40 cellular contexts compared by ENCODE assay signal in genomic region chr13:19169496-19169895, GRCh38. TPM values are rescaled to one million over a fixed set of nuclear protein-coding genes. Genes with fewer than 3 reads are reported as not detected.
"Had no signal": no experiment of that assay in that cellular context is flagged by ENCODE, and none has a peak within 500 bp of the region (broad histone marks: within the 10 kb centered on the region; RNA-seq: fewer than 3 reads in every experiment).

No MANE protein-coding gene starts in this region.

- FAIRE-seq: astrocyte, bronchial epithelial cell had no signal

- H3K4me3 ChIP-seq: adrenal gland, ascending aorta, body of pancreas, breast epithelium, cardiac muscle cell had no signal

- H3K27ac ChIP-seq: adrenal gland, ascending aorta, body of pancreas, brain microvascular endothelial cell, breast epithelium, cardiac muscle cell had no signal

- DNase-seq: activated effector memory CD4-positive, alpha-beta T cell treated with anti-CD3 and anti-CD28 coated beads, Interleukin-2, amount 50 U/mL, for 16 hours; activated effector memory CD4-positive, alpha-beta T cell treated with Interleukin-2 at 50 U/mL for 16 hours; activated gamma-delta T cell; activated gamma-delta T cell treated with Interleukin-2 at 50 U/mL for 16 hours; activated naive CD4-positive, alpha-beta T cell; activated naive CD4-positive, alpha-beta T cell treated with anti-CD3 and anti-CD28 coated beads for 36 hours; activated naive CD4-positive, alpha-beta T cell treated with anti-CD3 and anti-CD28 coated beads, Interleukin-2, amount 10 ng/mL, durations not matched to agents 7 days and 5 days; activated naive CD4-positive, alpha-beta T cell treated with anti-CD3 and anti-CD28 coated beads, Interleukin-2, amount 50 U/mL, for 16 hours; activated naive CD4-positive, alpha-beta T cell treated with Interleukin-2 at 50 U/mL for 16 hours; activated naive CD8-positive, alpha-beta T cell treated with anti-CD3 and anti-CD28 coated beads for 36 hours; activated naive CD8-positive, alpha-beta T cell treated with anti-CD3 and anti-CD28 coated beads, Interleukin-2, amount 10 ng/mL, durations not matched to agents 7 days and 5 days; activated naive CD8-positive, alpha-beta T cell treated with anti-CD3 and anti-CD28 coated beads, Interleukin-2, amount 50 U/mL, for 24 hours; activated T-cell treated with anti-CD3 and anti-CD28 coated beads, Interleukin-2, amount 50 U/mL, for 1 hour; activated T-cell treated with anti-CD3 and anti-CD28 coated beads, Interleukin-2, amount 50 U/mL, for 24 hours; activated T-cell treated with anti-CD3 and anti-CD28 coated beads, Interleukin-2, amount 50 U/mL, for 4 hours; activated T-cell treated with anti-CD3 and anti-CD28 coated beads, Interleukin-2, amount 50 U/mL, for 48 hours; activated T-cell treated with anti-CD3 and anti-CD28 coated beads, Interleukin-2, amount 50 U/mL, for 72 hours; adrenal gland; amniotic stem cell; amygdala; anterior cingulate cortex; body of pancreas; brain microvascular endothelial cell; caudate nucleus; central memory CD4-positive, alpha-beta T cell; cerebellar nuclear complex had no signal

- H3K9me3 ChIP-seq: adrenal gland, ascending aorta, body of pancreas, breast epithelium had no signal

- H3K4me1 ChIP-seq: adrenal gland, ascending aorta, body of pancreas, breast epithelium had no signal

- ATAC-seq: activated naive CD4-positive, alpha-beta T cell treated with anti-CD3 and anti-CD28 coated beads, Interleukin-2, amount 50 U/mL, for 72 hours; activated naive CD8-positive, alpha-beta T cell treated with anti-CD3 and anti-CD28 coated beads, Interleukin-2, amount 50 U/mL, for 24 hours; activated T-cell treated with anti-CD3 and anti-CD28 coated beads, Interleukin-2, amount 50 U/mL, for 4 hours; activated T-helper 17 cell treated with anti-CD3 and anti-CD28 coated beads, Interleukin-2, amount 50 U/mL, for 72 hours; body of pancreas had no signal

- H3K36me3 ChIP-seq: adrenal gland, ascending aorta, brain microvascular endothelial cell, breast epithelium, cardiac muscle cell had no signal

RNA-seq across cellular contexts. Expression of gene TUBA3C, which starts 12.1 kb away (rescaled TPM):
- total RNA-seq: activated naive CD4-positive, alpha-beta T cell treated with anti-CD3 and anti-CD28 coated beads for 36 hours; activated naive CD4-positive, alpha-beta T cell treated with anti-CD3 and anti-CD28 coated beads, Interleukin-2, amount 50 U/mL, for 72 hours; activated naive CD8-positive, alpha-beta T cell treated with anti-CD3 and anti-CD28 coated beads for 36 hours; activated naive CD8-positive, alpha-beta T cell treated with anti-CD3 and anti-CD28 coated beads, Interleukin-2, amount 10 ng/mL, durations not matched to agents 7 days and 5 days; activated T-cell treated with anti-CD3 and anti-CD28 coated beads, Interleukin-2, amount 50 U/mL, for 4 hours; activated T-cell treated with anti-CD3 and anti-CD28 coated beads, Interleukin-2, amount 50 U/mL, for 72 hours; activated T-helper 1 cell treated with anti-CD3 and anti-CD28 coated beads, Interleukin-12 subunit alpha, Interleukin-12 subunit beta, Interleukin-2, Interleukin-4 antibody, amounts not matched to agents 30 ng/mL and 10 ng/mL and 1 ng/mL, durations not matched to agents 14 hours and 24 hours and 36 hours; activated T-helper 17 cell treated with anti-CD3 and anti-CD28 coated beads, Interleukin-2, amount 50 U/mL, for 72 hours; activated T-helper 2 cell treated with anti-CD3 and anti-CD28 coated beads, Interferon-gamma antibody, Interleukin-2, Interleukin-4, amounts not matched to agents 10 μg/mL and 5 μg/mL and 100 μg/mL, durations not matched to agents 14 hours and 24 hours and 36 hours; adrenal gland; aorta; ascending aorta; astrocyte; body of pancreas; breast epithelium; bronchial epithelial cell; cardiac muscle cell; cardiac septum; cerebellum; chondrocyte had no signal
- polyA plus RNA-seq: adipose tissue, adrenal gland, aorta, cardiac muscle cell had no signal
